Comparison of ENCODE assay signal across 8 cellular contexts in genomic region chr5:103119067-103119764, GRCh38. TPM values are rescaled to one million over a fixed set of nuclear protein-coding genes. Genes with fewer than 3 reads are reported as not detected.
DNase-seq lines count a peak whose midpoint lies in the region; ATAC-seq, FAIRE-seq and TF ChIP-seq lines count a peak whose summit lies in the region.

No MANE protein-coding gene starts in this region.

- no peak for TF ChIP-seq POLR2A in endothelial cell of umbilical vein (IDR thresholded peaks at IDR 0.05; ENCODE audit: low read depth, low read length)

- peak; percentile 1 for DNase-seq in SK-N-SH
- DNase-seq in RCC 7860 (ENCODE audit: low spot score), result peak; percentile 5
- DNase-seq in endothelial cell of umbilical vein (ENCODE audit: low read depth, low spot score), result no peak
- DNase-seq in cerebellar nuclear complex (lab: John Stamatoyannopoulos, UW), result no peak
- no peak for DNase-seq in COLO668 (lab: John Stamatoyannopoulos, UW; ENCODE audit: unreplicated experiment)

- dilution Hi-C loops in endothelial cell of umbilical vein (cut with MboI; ENCODE audit: extremely low pct_ligation_motif_present, low sequenced_read_pairs), result no loop called here

- intact Hi-C loops in endothelial cell of umbilical vein (cut with micrococcal nuclease), result no loop called here

- peak overlapping the region; percentile 88 for H2AFZ ChIP-seq in SK-N-SH (ENCODE audit: low read depth)
- H2AFZ ChIP-seq in endothelial cell of umbilical vein (ENCODE audit: low read depth, low read length), result peak overlapping the region; percentile 39

- TF ChIP-seq EP300 in SK-N-SH (IDR thresholded peaks at IDR 0.05; ENCODE audit: borderline replicate concordance in 1 of 2, low read depth in 1 of 2, low read length in 1 of 2), result no peak

- TF ChIP-seq RAD21 in SK-N-SH (IDR thresholded peaks at IDR 0.05; ENCODE audit: low read length), result no peak

- BruUV-seq in endothelial cell of umbilical vein (replicated peaks; lab: Mats Ljungman, UMichigan), result TSS peak; percentile 94

- ATAC-seq in SK-N-SH treated with all-trans-retinoic acid at 6 μM for 48 hours (no peak), HG02970 (IDR thresholded peaks at IDR 0.05; ENCODE audit: low FRiP score, unreplicated experiment) (no peak)

- H3K9me3 ChIP-seq in SK-N-SH (no peaks in the 10 kb centered on the region), endothelial cell of umbilical vein (replicated peaks; ENCODE audit: control insufficient read depth, insufficient read depth, low read length) (no peaks in the 10 kb centered on the region), neutrophil (no peaks in the 10 kb centered on the region)

- H3K36me3 ChIP-seq in SK-N-SH (replicated peaks in 1 of 2; ENCODE audit: control insufficient read depth in 1 of 2, insufficient read depth in 2 of 2, low read length in 1 of 2) (peaks cover 4 to 6% of the 10 kb centered on the region in 2 experiments), endothelial cell of umbilical vein (ENCODE audit: control insufficient read depth in 2 of 2, extremely low read depth in 1 of 2, insufficient read depth in 2 of 2, low read length in 2 of 2) (no peaks in the 10 kb centered on the region), neutrophil (peaks cover 8% of the 10 kb centered on the region)

- H3K9ac ChIP-seq in SK-N-SH (peak overlapping the region; percentile 95), endothelial cell of umbilical vein (replicated peaks; ENCODE audit: extremely low read depth, insufficient read depth, low read length) (peak overlapping the region; percentile 99)

- H3K4me2 ChIP-seq in SK-N-SH (peak overlapping the region; percentile 76), endothelial cell of umbilical vein (ENCODE audit: insufficient read depth, low read length) (peak overlapping the region; percentile 99)

- H4K20me1 ChIP-seq in SK-N-SH (ENCODE audit: insufficient read depth) (no peaks in the 10 kb centered on the region), endothelial cell of umbilical vein (replicated peaks; ENCODE audit: control insufficient read depth, extremely low read depth, insufficient read depth, low read length) (no peaks in the 10 kb centered on the region)

- POLR2A ChIA-PET in SK-N-SH (lab: Yijun Ruan, JAX) (interaction anchor here (0.8 to 1.0 kb wide), 3 partner anchors 26 to 140 kb away, joined by 3 read pairs; partner anchors contain the start of gene MACIR), endothelial cell of umbilical vein (lab: Charles Lee) (interaction anchor here (0.8 kb wide), 1 partner anchor 139 kb away, joined by 4 read pairs; the partner anchor contains the start of gene MACIR)

- H3K4me1 ChIP-seq in SK-N-SH (ENCODE audit: control insufficient read depth in 1 of 2, insufficient read depth in 2 of 2, low read depth in 1 of 2, low read length in 1 of 2) (peaks cover 0 to 12% of the 10 kb centered on the region in 2 experiments; a peak in 2 of 4 replicates), endothelial cell of umbilical vein (ENCODE audit: control insufficient read depth, extremely low read depth, insufficient read depth, low read length) (peaks cover 19% of the 10 kb centered on the region), neutrophil (ENCODE audit: control insufficient read depth in 1 of 2, insufficient read depth in 1 of 2, low read depth in 1 of 2, low read length in 1 of 2) (peaks cover 36 to 39% of the 10 kb centered on the region in 2 experiments)

- peaks cover 11% of the 10 kb centered on the region for H3F3A ChIP-seq in SK-N-SH (replicated peaks; ENCODE audit: insufficient read depth)

- H3K9me2 ChIP-seq in SK-N-SH, result no peaks in the 10 kb centered on the region

- TF ChIP-seq CTCF in SK-N-SH (IDR thresholded peaks at IDR 0.05) (no peak), endothelial cell of umbilical vein (IDR thresholded peaks at IDR 0.05; ENCODE audit: extremely low read depth in 1 of 2, insufficient read depth in 1 of 2, low read depth in 1 of 2, low read length in 2 of 2) (no peak), neutrophil (IDR thresholded peaks at IDR 0.05) (no peak)

- peak overlapping the region; percentile 82 to 97 for H3K4me3 ChIP-seq in SK-N-SH (ENCODE audit: low read depth in 2 of 2, low read length in 1 of 2)
- H3K4me3 ChIP-seq in endothelial cell of umbilical vein (replicated peaks in 1 of 3; ENCODE audit: insufficient read depth in 1 of 3, low read depth in 1 of 3, low read length in 3 of 3), result peak overlapping the region; percentile 63 to 92 (median 92)
- H3K4me3 ChIP-seq in neutrophil (ENCODE audit: low read depth in 1 of 2, low read length in 1 of 2), result peak overlapping the region; percentile 69 to 83

- H3K27ac ChIP-seq in SK-N-SH (ENCODE audit: low read depth in 2 of 2, low read length in 1 of 2) (peak overlapping the region; percentile 96 to 99), endothelial cell of umbilical vein (ENCODE audit: insufficient read depth, low read depth, low read length) (peak overlapping the region; percentile 93), neutrophil (peak overlapping the region; percentile 96)

- H3K27me3 ChIP-seq in SK-N-SH (ENCODE audit: insufficient read depth) (no peaks in the 10 kb centered on the region), endothelial cell of umbilical vein (ENCODE audit: control insufficient read depth in 2 of 2, insufficient read depth in 2 of 2, low read length in 2 of 2) (no peaks in the 10 kb centered on the region), neutrophil (no peaks in the 10 kb centered on the region)

- peaks cover 74% of the 10 kb centered on the region for H3K79me2 ChIP-seq in SK-N-SH (ENCODE audit: insufficient read depth)
- peaks cover 39% of the 10 kb centered on the region for H3K79me2 ChIP-seq in endothelial cell of umbilical vein (ENCODE audit: control insufficient read depth, insufficient read depth, low read length)

- FAIRE-seq in RCC 7860 (lab: Jason Lieb, UNC), result peak; percentile 37
- FAIRE-seq in endothelial cell of umbilical vein (lab: Jason Lieb, UNC), result no peak

- WGBS in SK-N-SH (ENCODE audit: low lambda C conversion rate), result 2% methylated on average over 15 of the region's 15 CpGs

- no peaks in the 10 kb centered on the region for H3K9me1 ChIP-seq in endothelial cell of umbilical vein (replicated peaks; ENCODE audit: control insufficient read depth, extremely low read depth, insufficient read depth, low read length)

- CTCF ChIA-PET in SK-N-SH (lab: Yijun Ruan, JAX), result interaction anchor here (0.9 to 2.5 kb wide), 5 partner anchors 20 to 749 kb away, joined by 3 to 13 read pairs (median 3); partner anchors contain the start of gene MACIR
- CTCF ChIA-PET in endothelial cell of umbilical vein (lab: Charles Lee), result interaction anchor here (0.6 to 3.1 kb wide), 8 partner anchors 20 to 438 kb away, joined by 3 to 18 read pairs (median 4); partner anchors contain the start of genes MACIR and PAM

TF ChIP-seq in SK-N-SH, 30 proteins besides CTCF, POLR2A, EP300 and RAD21:
- no peak for TF ChIP-seq JUND (IDR thresholded peaks at IDR 0.05)
- peak; percentile 74 for TF ChIP-seq YY1 (IDR thresholded peaks at IDR 0.05; ENCODE audit: low read depth)

TF ChIP-seq in SK-N-SH treated with all-trans-retinoic acid at 6 μM for 48 hours, 23 proteins besides CTCF, POLR2A, EP300 and RAD21:
- TF ChIP-seq ZC3H10 (CRISPR knock-in tag; IDR thresholded peaks at IDR 0.05), result no peak

TF ChIP-seq in endothelial cell of umbilical vein, 7 proteins besides CTCF, POLR2A, EP300 and RAD21:
- TF ChIP-seq JUN (IDR thresholded peaks at IDR 0.05; ENCODE audit: borderline replicate concordance, insufficient read depth, insufficient read length, low read depth) (no peak), POLR2AphosphoS5 (IDR thresholded peaks at IDR 0.05; ENCODE audit: insufficient read depth, low read depth, low read length) (no peak), EZH2 (IDR thresholded peaks at IDR 0.05; ENCODE audit: borderline replicate concordance, low read depth, low read length, severe bottlenecking) (no peak), GATA2 (IDR thresholded peaks at IDR 0.05; ENCODE audit: insufficient read depth, insufficient read length, low read depth, low read length) (no peak), FOS (IDR thresholded peaks at IDR 0.05; ENCODE audit: borderline replicate concordance, insufficient read depth, low read length) (no peak), MYC (IDR thresholded peaks at IDR 0.05; ENCODE audit: low read depth, low read length) (no peak), MAX (IDR thresholded peaks at IDR 0.05; ENCODE audit: insufficient read depth, insufficient read length) (no peak)

RNA-seq across cellular contexts. Expression of gene GIN1, which starts 0.7 kb away (rescaled TPM):
- polyA plus RNA-seq in SK-N-SH (2012; rRNA removed) (1.3 and 1.6 TPM in 2 replicates), endothelial cell of umbilical vein (0.83 and 0.98 TPM in 2 replicates)
- polyA plus RNA-seq in SK-N-SH (2012; cell fraction: cytosol; rRNA removed), result 1.8 and 2.3 TPM in 2 replicates
- polyA plus RNA-seq in SK-N-SH (2012; cell fraction: nucleus; rRNA removed), result 2.0 and 2.5 TPM in 2 replicates
- total RNA-seq in endothelial cell of umbilical vein, result 4.4 and 6.7 TPM in 2 replicates
- polyA plus RNA-seq in endothelial cell of umbilical vein (2011; cell fraction: cytosol; rRNA removed), result 1.4 and 1.6 TPM in 2 replicates
- polyA plus RNA-seq in endothelial cell of umbilical vein (2011; cell fraction: nucleus; rRNA removed), result 2.2 and 2.5 TPM in 2 replicates
- 3.3 and 4.2 TPM in 2 replicates for polyA plus RNA-seq in endothelial cell of umbilical vein (2012)
- polyA minus RNA-seq in endothelial cell of umbilical vein, result 1.7 and 4.5 TPM in 2 replicates
- polyA minus RNA-seq in endothelial cell of umbilical vein (2011; cell fraction: cytosol; rRNA and poly(A)+ RNA removed), result 1.6 TPM
- polyA minus RNA-seq in endothelial cell of umbilical vein (2011; cell fraction: nucleus; rRNA and poly(A)+ RNA removed), result 5.6 and 8.4 TPM in 2 replicates

RNA-seq across cellular contexts. Expression of gene PPIP5K2, which starts 0.9 kb away (rescaled TPM):
- polyA plus RNA-seq in SK-N-SH (2012; rRNA removed) (18.2 and 24.4 TPM in 2 replicates), endothelial cell of umbilical vein (17.4 and 20.8 TPM in 2 replicates)
- 22.7 and 24.8 TPM in 2 replicates for polyA plus RNA-seq in SK-N-SH (2012; cell fraction: cytosol; rRNA removed)
- polyA plus RNA-seq in SK-N-SH (2012; cell fraction: nucleus; rRNA removed), result 25.8 and 54.9 TPM in 2 replicates
- total RNA-seq in endothelial cell of umbilical vein, result 53.5 and 69.4 TPM in 2 replicates
- polyA plus RNA-seq in endothelial cell of umbilical vein (2011; cell fraction: cytosol; rRNA removed), result 17.7 and 20.1 TPM in 2 replicates
- polyA plus RNA-seq in endothelial cell of umbilical vein (2011; cell fraction: nucleus; rRNA removed), result 64.0 and 75.8 TPM in 2 replicates
- polyA plus RNA-seq in endothelial cell of umbilical vein (2012), result 27.0 and 30.4 TPM in 2 replicates
- 49.1 and 51.3 TPM in 2 replicates for polyA minus RNA-seq in endothelial cell of umbilical vein
- polyA minus RNA-seq in endothelial cell of umbilical vein (2011; cell fraction: cytosol; rRNA and poly(A)+ RNA removed), result 18.0 TPM
- 118 and 129 TPM in 2 replicates for polyA minus RNA-seq in endothelial cell of umbilical vein (2011; cell fraction: nucleus; rRNA and poly(A)+ RNA removed)

Comparison
In these comparisons a context has a peak if more than half of its experiments do, and no peak if none do; other contexts are left out.
1. DNase-seq: peak in SK-N-SH (single experiment) and RCC 7860 (single experiment); none in endothelial cell of umbilical vein (single experiment), cerebellar nuclear complex (0 of 2) and COLO668 (single experiment).
2. Peak in every context shown above with its lines, with median percentiles within 50 percentile points of each other: H3K27ac ChIP-seq and H3K4me3 ChIP-seq.